ENCODE assay signal across 31 cellular contexts in genomic region chr1:3659093-3659492, GRCh38. TPM values are rescaled to one million over a fixed set of nuclear protein-coding genes. Genes with fewer than 3 reads are reported as not detected.
"Had no signal": no experiment of that assay in that cellular context is flagged by ENCODE, and none has a peak within 500 bp of the region (broad histone marks: within the 10 kb centered on the region; RNA-seq: fewer than 3 reads in every experiment).

No MANE protein-coding gene starts in this region.

- H3K4me3 ChIP-seq: dorsolateral prefrontal cortex, gastroesophageal sphincter, lung, prostate gland, right atrium auricular region, smooth muscle cell, suprapubic skin, transverse colon, vagina had no signal

- H3K36me3 Mint-ChIP-seq: memory B cell; naive B cell; natural killer cell treated with Interleukin-12 subunit alpha and Interleukin-12 subunit beta and Interleukin-15 and Interleukin-18, amount 100 ng/mL, for 72 hours had no signal

- H3K27me3 ChIP-seq: right atrium auricular region, vagina had no signal

- H3K4me3 Mint-ChIP-seq: endodermal cell; memory B cell; naive B cell; natural killer cell treated with Interleukin-12 subunit alpha and Interleukin-12 subunit beta and Interleukin-15 and Interleukin-18, amount 100 ng/mL, for 72 hours; stimulated activated naive CD8-positive, alpha-beta T cell treated with anti-CD3 and anti-CD28 coated beads, Interleukin-15, amount 100 ng/mL, for 72 hours had no signal

- H3K27ac ChIP-seq: dorsolateral prefrontal cortex, epithelial cell of prostate, foreskin keratinocyte, gastroesophageal sphincter, parathyroid adenoma, prostate gland, right atrium auricular region, suprapubic skin, transverse colon, vagina had no signal

- H3K4me1 ChIP-seq: foreskin keratinocyte, gastroesophageal sphincter, parathyroid adenoma, prostate gland, right atrium auricular region, transverse colon, vagina had no signal

- DNase-seq: cortex of kidney; effector CD4-positive, alpha-beta T cell; endodermal cell; foreskin keratinocyte; naive B cell; stimulated activated CD4-positive, alpha-beta T cell treated with anti-CD3 and anti-CD28 coated beads, Interleukin-12 subunit alpha, Interleukin-12 subunit beta, amount 100 ng/mL, for 4 hours; stimulated activated CD4-positive, alpha-beta T cell treated with anti-CD3 and anti-CD28 coated beads, Interleukin-1b, Interleukin-23, amount 100 ng/mL, for 48 hours; stimulated activated CD4-positive, alpha-beta T cell treated with anti-CD3 and anti-CD28 coated beads, Interleukin-4, amount 100 ng/mL, for 1 hour; stimulated activated CD8-positive, alpha-beta memory T cell treated with anti-CD3 and anti-CD28 coated beads, Interleukin-4, amount 100 ng/mL, for 48 hours; stimulated activated naive CD4-positive, alpha-beta T cell; stimulated activated naive CD8-positive, alpha-beta T cell treated with anti-CD3 and anti-CD28 coated beads, Interleukin-15, amount 100 ng/mL, for 72 hours; transverse colon had no signal

- H3K27ac Mint-ChIP-seq: endodermal cell; memory B cell; naive B cell; natural killer cell treated with Interleukin-12 subunit alpha and Interleukin-12 subunit beta and Interleukin-15 and Interleukin-18, amount 100 ng/mL, for 72 hours; stimulated activated naive CD8-positive, alpha-beta T cell treated with anti-CD3 and anti-CD28 coated beads, Interleukin-15, amount 100 ng/mL, for 72 hours had no signal

- H3K36me3 ChIP-seq: gastroesophageal sphincter, prostate gland, right atrium auricular region, suprapubic skin, transverse colon, vagina had no signal

- H3K4me1 Mint-ChIP-seq: endodermal cell had no signal

- ATAC-seq: esophagus mucosa; foreskin keratinocyte; gastroesophageal sphincter; left lobe of liver; natural killer cell treated with Interleukin-12 subunit alpha and Interleukin-12 subunit beta and Interleukin-15 and Interleukin-18, amount 100 ng/mL, for 72 hours; sciatic nerve; stimulated activated naive CD8-positive, alpha-beta T cell treated with anti-CD3 and anti-CD28 coated beads, Interleukin-15, amount 100 ng/mL, for 72 hours had no signal

- H3K9me3 Mint-ChIP-seq: endodermal cell; memory B cell; natural killer cell treated with Interleukin-12 subunit alpha and Interleukin-12 subunit beta and Interleukin-15 and Interleukin-18, amount 100 ng/mL, for 72 hours; neural crest cell; stimulated activated naive CD8-positive, alpha-beta T cell treated with anti-CD3 and anti-CD28 coated beads, Interleukin-15, amount 100 ng/mL, for 72 hours had no signal

- H3K9me3 ChIP-seq: gastroesophageal sphincter, prostate gland, right atrium auricular region, suprapubic skin, transverse colon, vagina had no signal

RNA-seq across cellular contexts. Expression of gene TP73, which starts 6.8 kb away (rescaled TPM):
- total RNA-seq: fibroblast of lung, mononuclear cell, osteoblast, sciatic nerve had no signal
- polyA plus RNA-seq: fibroblast of lung, smooth muscle cell had no signal
